ENCODE assay signal across 8 cellular contexts in genomic region chr5:115841382-115842088, GRCh38. TPM values are rescaled to one million over a fixed set of nuclear protein-coding genes. Genes with fewer than 3 reads are reported as not detected.
DNase-seq lines count a peak whose midpoint lies in the region; ATAC-seq and TF ChIP-seq lines count a peak whose summit lies in the region.

TSS of gene AP3S1 (plus strand) at chr5:115841935. CDS start at chr5:115842038, 103 bp downstream.
TSS of gene ATG12 (minus strand) at chr5:115841565. CDS start at chr5:115841552, 13 bp downstream.

- DNase-seq in GM04503 (ENCODE audit: low read depth) (peak; percentile 88), HFF-Myc (ENCODE audit: extremely low read depth, low read depth) (peak; percentile 85), MV-4-11 (lab: John Stamatoyannopoulos, UW) (peak; percentile 91), SJSA1 (ENCODE audit: low read depth in 1 of 2, low spot score in 2 of 2) (peak; percentile 95 to 99), foreskin keratinocyte (peak; percentile 92 to 96), neural progenitor cell (ENCODE audit: low spot score) (peak; percentile 93)
- peak; percentile 73 to 88 (median 81) for DNase-seq in activated naive CD4-positive, alpha-beta T cell (lab: John Stamatoyannopoulos, UW)

- H3K4me1 ChIP-seq in SJSA1 (replicated peaks) (peaks cover 31% of the 10 kb centered on the region), foreskin keratinocyte (peaks cover 35% of the 10 kb centered on the region), neural progenitor cell (peaks cover 19% of the 10 kb centered on the region), stomach smooth muscle (ENCODE audit: control insufficient read depth, insufficient read depth, low read length) (peaks cover 20% of the 10 kb centered on the region)

- H2AFZ ChIP-seq in neural progenitor cell (replicated peaks): peak within 1 kb of the TSS; percentile 86

- H4K20me1 ChIP-seq in neural progenitor cell (ENCODE audit: low read depth): peaks cover 43% of the 10 kb centered on the region

- H3K4me1 Mint-ChIP-seq in neural progenitor cell: peaks cover 34% of the 10 kb centered on the region

- H3K4me2 ChIP-seq in neural progenitor cell: peak within 1 kb of the TSS; percentile 93

- H3F3A ChIP-seq in neural progenitor cell (ENCODE audit: low read depth): no peaks in the 10 kb centered on the region

- TF ChIP-seq CTCF in HFF-Myc (IDR thresholded peaks at IDR 0.05; ENCODE audit: low read depth, low read length, missing control alignments) (no peak), foreskin keratinocyte (conservative IDR thresholded peaks at IDR 0.05) (no peak), neural progenitor cell (IDR thresholded peaks at IDR 0.05) (no peak)

- H3K4me3 ChIP-seq in HFF-Myc (replicated peaks; ENCODE audit: low read depth, low read length) (peak within 1 kb of the TSS; percentile 69), SJSA1 (peak within 1 kb of the TSS; percentile 94), neural progenitor cell (peak within 1 kb of the TSS; percentile 75), stomach smooth muscle (ENCODE audit: low read length in 2 of 2) (peak within 1 kb of the TSS; percentile 91 to 94)

- H3K79me2 ChIP-seq in neural progenitor cell (ENCODE audit: low read depth): peaks cover 86% of the 10 kb centered on the region

- H3K4me3 Mint-ChIP-seq in neural progenitor cell: peak within 1 kb of the TSS; percentile 98

- peak within 1 kb of the TSS; percentile 99 for H3K27ac Mint-ChIP-seq in neural progenitor cell

- no peaks in the 10 kb centered on the region for H3K9me3 Mint-ChIP-seq in neural progenitor cell

- peak; percentile 91 for ATAC-seq in foreskin keratinocyte

- H3K36me3 Mint-ChIP-seq in neural progenitor cell: peaks cover 3% of the 10 kb centered on the region

- H3K27me3 Mint-ChIP-seq in neural progenitor cell (ENCODE audit: insufficient read depth, low read depth): no peaks in the 10 kb centered on the region

- peaks cover 38% of the 10 kb centered on the region for H3K36me3 ChIP-seq in SJSA1
- H3K36me3 ChIP-seq in neural progenitor cell: peaks cover 12% of the 10 kb centered on the region
- peaks cover 0 to 5% of the 10 kb centered on the region in 2 donors for H3K36me3 ChIP-seq in stomach smooth muscle (ENCODE audit: control insufficient read depth in 2 of 2, insufficient read depth in 2 of 2, low read length in 2 of 2)

- H3K27me3 ChIP-seq in SJSA1 (replicated peaks): no peaks in the 10 kb centered on the region
- no peaks in the 10 kb centered on the region for H3K27me3 ChIP-seq in foreskin keratinocyte
- H3K27me3 ChIP-seq in neural progenitor cell: peaks cover 12% of the 10 kb centered on the region
- H3K27me3 ChIP-seq in stomach smooth muscle (ENCODE audit: control insufficient read depth in 1 of 2, insufficient read depth in 2 of 2, low read length in 2 of 2): no peaks in the 10 kb centered on the region

- H3K27ac ChIP-seq in SJSA1 (peak within 1 kb of the TSS; percentile 93), foreskin keratinocyte (peak within 1 kb of the TSS; percentile 75), neural progenitor cell (peak within 1 kb of the TSS; percentile 75), stomach smooth muscle (ENCODE audit: low read length) (peak within 1 kb of the TSS; percentile 85)

- H3K9ac ChIP-seq in neural progenitor cell: peak within 1 kb of the TSS; percentile 48
- H3K9ac ChIP-seq in stomach smooth muscle (ENCODE audit: low read length in 2 of 2): peak within 1 kb of the TSS; percentile 89 to 90

- H3K9me3 ChIP-seq in SJSA1 (replicated peaks): 0 out of 2 replicates have a peak, but pooled peaks cover 2% of the 10 kb centered on the region
- no peaks in the 10 kb centered on the region for H3K9me3 ChIP-seq in neural progenitor cell (ENCODE audit: low read depth)
- no peaks in the 10 kb centered on the region for H3K9me3 ChIP-seq in stomach smooth muscle (ENCODE audit: control insufficient read depth in 2 of 2, low read length in 2 of 2)

RNA-seq across cellular contexts. Expression of gene AP3S1, which starts in this region (rescaled TPM):
- total RNA-seq in SJSA1 (2014; rRNA removed; shearing (Covaris generic)): 140 and 316 TPM in 2 replicates
- total RNA-seq in foreskin keratinocyte (112 and 124 TPM in 2 replicates), neural progenitor cell (ENCODE audit: low replicate concordance) (139 and 157 TPM in 2 replicates)
- 98.5 and 116 TPM in 2 replicates for polyA plus RNA-seq in foreskin keratinocyte

RNA-seq across cellular contexts. Expression of gene ATG12, which starts in this region (rescaled TPM):
- 174 and 179 TPM in 2 replicates for total RNA-seq in SJSA1 (2014; rRNA removed; shearing (Covaris generic))
- 39.6 and 40.6 TPM in 2 replicates for total RNA-seq in foreskin keratinocyte
- 31.1 and 32.2 TPM in 2 replicates for polyA plus RNA-seq in foreskin keratinocyte
- 50.4 and 122 TPM in 2 replicates for total RNA-seq in neural progenitor cell (ENCODE audit: low replicate concordance)

Comparison
In these comparisons a context has a peak if more than half of its experiments do, and no peak if none do; other contexts are left out.
1. Peak in every context shown above with its lines: DNase-seq, ATAC-seq, H3K4me3 ChIP-seq and H3K27ac ChIP-seq.